ENCODE assay signal across 8 cellular contexts in the genomic region with DNA sequence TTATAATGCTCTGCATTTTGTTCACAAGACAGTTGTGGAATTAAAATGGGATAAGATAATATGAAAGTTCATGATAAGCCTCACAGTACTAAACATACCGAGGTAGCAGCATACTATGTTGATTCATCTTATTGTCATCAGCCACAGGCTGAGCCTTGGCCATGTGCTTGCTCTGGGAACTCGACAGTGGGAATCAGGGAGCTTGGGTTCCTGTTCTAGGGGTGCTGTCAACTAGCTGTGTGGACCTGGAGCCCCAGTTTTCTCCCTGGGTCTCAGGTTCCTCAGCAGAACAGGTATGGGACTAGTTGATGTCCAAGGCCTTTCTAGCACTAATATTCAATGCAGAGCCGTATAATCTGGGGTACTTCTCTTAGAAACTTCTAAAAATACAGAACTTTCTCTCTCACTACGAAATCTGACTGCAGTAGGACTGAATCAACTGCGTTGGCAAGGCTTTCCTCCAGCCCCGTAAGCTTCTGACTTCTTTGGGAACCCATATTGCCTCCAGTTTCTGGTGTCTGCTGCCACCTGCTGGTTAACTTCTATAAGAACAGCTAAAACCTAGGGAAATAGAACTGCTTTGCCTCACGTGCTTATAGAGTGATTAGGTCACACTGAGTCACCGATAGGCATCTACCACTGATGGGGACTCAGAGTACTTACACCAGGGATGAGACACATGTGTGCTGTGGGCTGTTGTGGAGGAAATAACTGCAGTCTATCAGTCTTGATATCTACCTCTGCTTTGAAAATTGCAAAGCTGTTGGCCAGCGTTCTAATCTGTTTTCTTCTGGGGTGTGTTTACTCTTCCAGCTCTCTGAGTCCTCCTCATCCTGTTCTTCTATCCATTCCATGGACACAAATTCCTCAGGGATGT.
DNase-seq lines count a peak whose midpoint lies in the region; ATAC-seq, FAIRE-seq and TF ChIP-seq lines count a peak whose summit lies in the region.

No MANE protein-coding gene starts in this region.

- peaks cover 3% of the 10 kb centered on the region; the same call in 2 of the 3 replicates for H3K4me1 Mint-ChIP-seq in GM23338
- peaks cover 18% of the 10 kb centered on the region for H3K4me1 Mint-ChIP-seq in activated naive CD4-positive, alpha-beta T cell treated with anti-CD3 and anti-CD28 coated beads, Interleukin-2, amount 10 ng/mL, durations not matched to agents 7 days and 5 days

- no peak overlapping the region for H3K4me2 ChIP-seq in GM23338

- no peaks in the 10 kb centered on the region for H3K79me2 ChIP-seq in GM23338 (replicated peaks; ENCODE audit: insufficient read depth)

- no peak for TF ChIP-seq POLR2A in testis (IDR thresholded peaks at IDR 0.05)

- CTCF ChIA-PET in activated naive CD4-positive, alpha-beta T cell treated with anti-CD3 and anti-CD28 coated beads, Interleukin-2, amount 10 ng/mL, durations not matched to agents 7 days and 5 days (lab: Charles Lee), result interaction anchor here (0.6 to 5.7 kb wide), 35 partner anchors 8 to 803 kb away, joined by 3 to 140 read pairs (median 5); a partner anchor contains a TSS

- DNase-seq in DMS 273 treated with DMSO at 0.1 percent for 48 hours (lab: John Stamatoyannopoulos, UW) (peak; percentile 62), GM23338 (ENCODE audit: low spot score) (peak; percentile 95), NCI-H1048 (lab: John Stamatoyannopoulos, UW) (peak; percentile 94), SK-N-MC (ENCODE audit: low read depth, low spot score) (peak; percentile 97), germinal center (ENCODE audit: low spot score) (peak; percentile 64), pancreas (peak in 4 of 6 donors; percentile 51 to 77 (median 60)), testis (peak; percentile 82)
- DNase-seq in activated naive CD4-positive, alpha-beta T cell treated with anti-CD3 and anti-CD28 coated beads, Interleukin-2, amount 10 ng/mL, durations not matched to agents 7 days and 5 days, result peak; percentile 78

- ATAC-seq in GM23338 (peak; percentile 94), pancreas (peak; percentile 91 to 94 (median 93))

- H3K4me3 ChIP-seq in GM23338, result no peak overlapping the region
- H3K4me3 ChIP-seq in SK-N-MC, result peak overlapping the region; percentile 61
- H3K4me3 ChIP-seq in pancreas, result no peak overlapping the region
- H3K4me3 ChIP-seq in testis, result no peak overlapping the region

- no peak overlapping the region for H3K27ac Mint-ChIP-seq in GM23338
- no peak overlapping the region for H3K27ac Mint-ChIP-seq in activated naive CD4-positive, alpha-beta T cell treated with anti-CD3 and anti-CD28 coated beads, Interleukin-2, amount 10 ng/mL, durations not matched to agents 7 days and 5 days

- no peaks in the 10 kb centered on the region for H3K9me2 ChIP-seq in GM23338 (ENCODE audit: insufficient read depth)

- no peaks in the 10 kb centered on the region for H4K20me1 ChIP-seq in GM23338 (replicated peaks; ENCODE audit: insufficient read depth)

- no peaks in the 10 kb centered on the region for H3K9me3 Mint-ChIP-seq in GM23338
- H3K9me3 Mint-ChIP-seq in activated naive CD4-positive, alpha-beta T cell treated with anti-CD3 and anti-CD28 coated beads, Interleukin-2, amount 10 ng/mL, durations not matched to agents 7 days and 5 days, result no peaks in the 10 kb centered on the region

- no peaks in the 10 kb centered on the region for H3K36me3 ChIP-seq in GM23338 (ENCODE audit: insufficient read depth)
- peaks cover 56% of the 10 kb centered on the region for H3K36me3 ChIP-seq in SK-N-MC (ENCODE audit: insufficient read depth, low read length)
- peaks cover 0 to 5% (median 0%) of the 10 kb centered on the region in 3 donors for H3K36me3 ChIP-seq in pancreas
- H3K36me3 ChIP-seq in testis (ENCODE audit: low read depth, missing control alignments), result no peaks in the 10 kb centered on the region

- H3K27ac ChIP-seq in GM23338 (ENCODE audit: low read depth) (no peak overlapping the region), SK-N-MC (peak overlapping the region; percentile 95), pancreas (no peak overlapping the region), testis (peak overlapping the region; percentile 35 to 81)

- H3K27me3 Mint-ChIP-seq in GM23338 (ENCODE audit: insufficient read depth, low read depth, poor library complexity), result no peaks in the 10 kb centered on the region
- no peaks in the 10 kb centered on the region for H3K27me3 Mint-ChIP-seq in activated naive CD4-positive, alpha-beta T cell treated with anti-CD3 and anti-CD28 coated beads, Interleukin-2, amount 10 ng/mL, durations not matched to agents 7 days and 5 days

- WGBS in pancreas, 2 donors, result 11 to 12% methylated on average over 9 of the region's 9 CpGs
- WGBS in testis, 2 donors, result 28 to 39% methylated on average over 9 of the region's 9 CpGs

- TF ChIP-seq CTCF in GM23338 (conservative IDR thresholded peaks at IDR 0.05; ENCODE audit: low read depth in 2 of 2) (peak; percentile 88 to 94), pancreas (IDR thresholded peaks at IDR 0.05) (peak; percentile 56 to 81 (median 78)), testis (IDR thresholded peaks at IDR 0.05) (peak; percentile 88 to 98 (median 93))

- H2AFZ ChIP-seq in GM23338, result no peak overlapping the region

- intact Hi-C loops in pancreas (cut with DNase I) (loop anchor here in 2 of 3 donors (5.0 to 10.0 kb wide), 2 partner anchors 261 to 264 kb away; a partner anchor contains a TSS), testis (cut with DNase I; ENCODE audit: low total_unique reads) (loop anchor here (10.0 kb wide), 1 partner anchor 261 kb away; a partner anchor contains a TSS)

- H3K4me1 ChIP-seq in GM23338 (ENCODE audit: insufficient read depth), result 0 out of 2 replicates have a peak, but pooled peaks cover 3% of the 10 kb centered on the region
- H3K4me1 ChIP-seq in pancreas, result peaks cover 0 to 3% (median 0%) of the 10 kb centered on the region in 3 donors
- H3K4me1 ChIP-seq in testis, result peaks cover 11% of the 10 kb centered on the region

- no peak for FAIRE-seq in pancreas (lab: Jason Lieb, UNC)

- H3K27me3 ChIP-seq in GM23338 (ENCODE audit: insufficient read depth), result no peaks in the 10 kb centered on the region
- no peaks in the 10 kb centered on the region for H3K27me3 ChIP-seq in pancreas
- H3K27me3 ChIP-seq in testis, result no peaks in the 10 kb centered on the region

- H3K9me3 ChIP-seq in SK-N-MC (ENCODE audit: low read depth, low read length) (no peaks in the 10 kb centered on the region), pancreas (no peaks in the 10 kb centered on the region), testis (no peaks in the 10 kb centered on the region)

- no peaks in the 10 kb centered on the region for H3F3A ChIP-seq in GM23338 (replicated peaks; ENCODE audit: low read depth)

- peak overlapping the region; percentile 49 for H3K9ac ChIP-seq in SK-N-MC (ENCODE audit: insufficient read length)

- no peak overlapping the region for H3K4me3 Mint-ChIP-seq in GM23338
- no peak overlapping the region for H3K4me3 Mint-ChIP-seq in activated naive CD4-positive, alpha-beta T cell treated with anti-CD3 and anti-CD28 coated beads, Interleukin-2, amount 10 ng/mL, durations not matched to agents 7 days and 5 days

- no peaks in the 10 kb centered on the region for H3K36me3 Mint-ChIP-seq in GM23338 (ENCODE audit: low read depth)
- H3K36me3 Mint-ChIP-seq in activated naive CD4-positive, alpha-beta T cell treated with anti-CD3 and anti-CD28 coated beads, Interleukin-2, amount 10 ng/mL, durations not matched to agents 7 days and 5 days, result peaks cover 3% of the 10 kb centered on the region

TF ChIP-seq in GM23338, 12 proteins besides CTCF, POLR2A, EP300 and RAD21 (continues in another document):
- TF ChIP-seq, protein P1, sequence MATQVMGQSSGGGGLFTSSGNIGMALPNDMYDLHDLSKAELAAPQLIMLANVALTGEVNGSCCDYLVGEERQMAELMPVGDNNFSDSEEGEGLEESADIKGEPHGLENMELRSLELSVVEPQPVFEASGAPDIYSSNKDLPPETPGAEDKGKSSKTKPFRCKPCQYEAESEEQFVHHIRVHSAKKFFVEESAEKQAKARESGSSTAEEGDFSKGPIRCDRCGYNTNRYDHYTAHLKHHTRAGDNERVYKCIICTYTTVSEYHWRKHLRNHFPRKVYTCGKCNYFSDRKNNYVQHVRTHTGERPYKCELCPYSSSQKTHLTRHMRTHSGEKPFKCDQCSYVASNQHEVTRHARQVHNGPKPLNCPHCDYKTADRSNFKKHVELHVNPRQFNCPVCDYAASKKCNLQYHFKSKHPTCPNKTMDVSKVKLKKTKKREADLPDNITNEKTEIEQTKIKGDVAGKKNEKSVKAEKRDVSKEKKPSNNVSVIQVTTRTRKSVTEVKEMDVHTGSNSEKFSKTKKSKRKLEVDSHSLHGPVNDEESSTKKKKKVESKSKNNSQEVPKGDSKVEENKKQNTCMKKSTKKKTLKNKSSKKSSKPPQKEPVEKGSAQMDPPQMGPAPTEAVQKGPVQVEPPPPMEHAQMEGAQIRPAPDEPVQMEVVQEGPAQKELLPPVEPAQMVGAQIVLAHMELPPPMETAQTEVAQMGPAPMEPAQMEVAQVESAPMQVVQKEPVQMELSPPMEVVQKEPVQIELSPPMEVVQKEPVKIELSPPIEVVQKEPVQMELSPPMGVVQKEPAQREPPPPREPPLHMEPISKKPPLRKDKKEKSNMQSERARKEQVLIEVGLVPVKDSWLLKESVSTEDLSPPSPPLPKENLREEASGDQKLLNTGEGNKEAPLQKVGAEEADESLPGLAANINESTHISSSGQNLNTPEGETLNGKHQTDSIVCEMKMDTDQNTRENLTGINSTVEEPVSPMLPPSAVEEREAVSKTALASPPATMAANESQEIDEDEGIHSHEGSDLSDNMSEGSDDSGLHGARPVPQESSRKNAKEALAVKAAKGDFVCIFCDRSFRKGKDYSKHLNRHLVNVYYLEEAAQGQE (IDR thresholded peaks at IDR 0.05; ENCODE audit: unreplicated experiment), result no peak
- TF ChIP-seq POLR2AphosphoS5 (IDR thresholded peaks at IDR 0.05; ENCODE audit: low read depth) (no peak), EZH2phosphoT487 (IDR thresholded peaks at IDR 0.05; ENCODE audit: unreplicated experiment) (no peak), NANOG (IDR thresholded peaks at IDR 0.05; ENCODE audit: borderline replicate concordance) (no peak)
- TF ChIP-seq, protein P2, sequence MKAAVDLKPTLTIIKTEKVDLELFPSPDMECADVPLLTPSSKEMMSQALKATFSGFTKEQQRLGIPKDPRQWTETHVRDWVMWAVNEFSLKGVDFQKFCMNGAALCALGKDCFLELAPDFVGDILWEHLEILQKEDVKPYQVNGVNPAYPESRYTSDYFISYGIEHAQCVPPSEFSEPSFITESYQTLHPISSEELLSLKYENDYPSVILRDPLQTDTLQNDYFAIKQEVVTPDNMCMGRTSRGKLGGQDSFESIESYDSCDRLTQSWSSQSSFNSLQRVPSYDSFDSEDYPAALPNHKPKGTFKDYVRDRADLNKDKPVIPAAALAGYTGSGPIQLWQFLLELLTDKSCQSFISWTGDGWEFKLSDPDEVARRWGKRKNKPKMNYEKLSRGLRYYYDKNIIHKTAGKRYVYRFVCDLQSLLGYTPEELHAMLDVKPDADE (IDR thresholded peaks at IDR 0.05), result no peak

Comparison
In these comparisons a context has a peak if more than half of its experiments do, and no peak if none do; other contexts are left out.
1. H3K27ac ChIP-seq: peak in SK-N-MC (single experiment) and testis (2 of 2); none in GM23338 (single experiment) and pancreas (0 of 4).
2. Peak in every context shown above with its lines, with median percentiles within 50 percentile points of each other: DNase-seq and CTCF ChIP-seq.